1 cellular context compared by ENCODE assay signal in the genomic region with DNA sequence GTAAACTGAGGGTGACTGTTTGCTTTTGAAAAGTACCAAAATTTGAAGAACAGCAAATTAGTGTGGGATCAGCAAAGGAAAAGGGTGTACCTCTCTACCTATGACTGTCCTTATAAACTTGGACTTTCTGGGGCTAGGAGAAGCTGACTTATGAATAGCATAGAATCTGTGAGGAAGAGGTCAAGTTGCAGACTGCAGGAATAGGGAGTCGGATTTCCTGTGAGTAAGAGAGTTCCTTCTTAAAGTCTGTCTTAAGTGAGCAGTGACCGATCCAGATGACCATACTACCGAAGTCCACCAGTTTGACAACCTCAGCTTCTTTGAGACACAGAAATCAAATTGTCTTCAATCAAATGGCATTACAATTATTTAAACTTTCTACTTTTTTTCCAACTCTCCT.
TF ChIP-seq lines count a peak whose summit lies in the region.

No MANE protein-coding gene starts in this region.

TF ChIP-seq in IMR-90, 13 proteins besides CTCF, POLR2A, EP300 and RAD21 (continued from another document):
- TF ChIP-seq, protein P1, sequence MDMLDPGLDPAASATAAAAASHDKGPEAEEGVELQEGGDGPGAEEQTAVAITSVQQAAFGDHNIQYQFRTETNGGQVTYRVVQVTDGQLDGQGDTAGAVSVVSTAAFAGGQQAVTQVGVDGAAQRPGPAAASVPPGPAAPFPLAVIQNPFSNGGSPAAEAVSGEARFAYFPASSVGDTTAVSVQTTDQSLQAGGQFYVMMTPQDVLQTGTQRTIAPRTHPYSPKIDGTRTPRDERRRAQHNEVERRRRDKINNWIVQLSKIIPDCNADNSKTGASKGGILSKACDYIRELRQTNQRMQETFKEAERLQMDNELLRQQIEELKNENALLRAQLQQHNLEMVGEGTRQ (IDR thresholded peaks at IDR 0.05; ENCODE audit: low read depth, low read length) = no peak
- TF ChIP-seq RCOR1 (IDR thresholded peaks at IDR 0.05; ENCODE audit: insufficient replicate concordance, low read length) (no peak), BHLHE40 (IDR thresholded peaks at IDR 0.05; ENCODE audit: low read depth, low read length) (no peak), MAZ (IDR thresholded peaks at IDR 0.05; ENCODE audit: borderline replicate concordance, low read depth, low read length) (no peak), MAFK (IDR thresholded peaks at IDR 0.05; ENCODE audit: low read depth, low read length) (no peak), CHD1 (IDR thresholded peaks at IDR 0.05; ENCODE audit: low read depth, low read length) (no peak), FOS (IDR thresholded peaks at IDR 0.05; ENCODE audit: low read depth, low read length) (no peak)
